In genomic region chr10:88938938-88939337, GRCh38 we compare ENCODE assay signal across 20 cellular contexts. TPM values are rescaled to one million over a fixed set of nuclear protein-coding genes. Genes with fewer than 3 reads are reported as not detected.
DNase-seq lines count a peak whose midpoint lies in the region; ATAC-seq and TF ChIP-seq lines count a peak whose summit lies in the region.
"Had no signal": no experiment of that assay in that cellular context is flagged by ENCODE, and none has a peak within 500 bp of the region (broad histone marks: within the 10 kb centered on the region; RNA-seq: fewer than 3 reads in every experiment).

No MANE protein-coding gene starts in this region.

- no peak for DNase-seq in activated naive CD8-positive, alpha-beta T cell treated with anti-CD3 and anti-CD28 coated beads, Interleukin-2, amount 10 ng/mL, durations not matched to agents 7 days and 5 days
- DNase-seq in activated naive CD8-positive, alpha-beta T cell treated with anti-CD3 and anti-CD28 coated beads for 36 hours: no peak
- DNase-seq in thoracic aorta (ENCODE audit: low spot score): no peak
- DNase-seq in aorta: no peak
- DNase-seq in activated CD4-positive, alpha-beta T cell treated with anti-CD3 and anti-CD28 coated beads for 36 hours: no peak
- DNase-seq in WERI-Rb-1: no peak
- DNase-seq: CD4-positive, alpha-beta memory T cell; DMS153; DMS79; GDM1; GOT3; H7; HFFc6 had no signal

- H3K4me3 Mint-ChIP-seq in activated naive CD8-positive, alpha-beta T cell treated with anti-CD3 and anti-CD28 coated beads, Interleukin-2, amount 10 ng/mL, durations not matched to agents 7 days and 5 days: no peak overlapping the region
- no peak overlapping the region for H3K4me3 Mint-ChIP-seq in activated naive CD8-positive, alpha-beta T cell treated with anti-CD3 and anti-CD28 coated beads for 36 hours
- H3K4me3 Mint-ChIP-seq in activated CD4-positive, alpha-beta T cell treated with anti-CD3 and anti-CD28 coated beads for 36 hours: no peak overlapping the region
- H3K4me3 Mint-ChIP-seq: CD14-positive monocyte; CD4-positive, alpha-beta memory T cell; HFFc6 had no signal

- CTCF ChIA-PET in activated CD4-positive, alpha-beta T cell treated with anti-CD3 and anti-CD28 coated beads for 36 hours (lab: Charles Lee): interaction anchor here (1.1 to 10.0 kb wide), 3 partner anchors 92 to 279 kb away, joined by 6 to 76 read pairs (median 9); no protein-coding TSS in a partner anchor

- no peaks in the 10 kb centered on the region for H3K9me3 Mint-ChIP-seq in activated naive CD8-positive, alpha-beta T cell treated with anti-CD3 and anti-CD28 coated beads, Interleukin-2, amount 10 ng/mL, durations not matched to agents 7 days and 5 days
- H3K9me3 Mint-ChIP-seq in activated naive CD8-positive, alpha-beta T cell treated with anti-CD3 and anti-CD28 coated beads for 36 hours: no peaks in the 10 kb centered on the region
- H3K9me3 Mint-ChIP-seq in activated CD4-positive, alpha-beta T cell treated with anti-CD3 and anti-CD28 coated beads for 36 hours (ENCODE audit: low read depth): no peaks in the 10 kb centered on the region
- H3K9me3 Mint-ChIP-seq: CD4-positive, alpha-beta memory T cell; HFFc6 had no signal

- peaks cover 15% of the 10 kb centered on the region for H3K36me3 Mint-ChIP-seq in activated naive CD8-positive, alpha-beta T cell treated with anti-CD3 and anti-CD28 coated beads, Interleukin-2, amount 10 ng/mL, durations not matched to agents 7 days and 5 days
- H3K36me3 Mint-ChIP-seq in activated naive CD8-positive, alpha-beta T cell treated with anti-CD3 and anti-CD28 coated beads for 36 hours: peaks cover 7% of the 10 kb centered on the region
- H3K36me3 Mint-ChIP-seq in activated CD4-positive, alpha-beta T cell treated with anti-CD3 and anti-CD28 coated beads for 36 hours (ENCODE audit: low read depth): peaks cover 4% of the 10 kb centered on the region

- 82 to 83% methylated on average over 2 of the region's 2 CpGs for WGBS in aorta, 2 donors

- peaks cover 28% of the 10 kb centered on the region for H3K4me1 ChIP-seq in rectal smooth muscle tissue (ENCODE audit: control insufficient read depth, insufficient read depth, low read length)
- H3K4me1 ChIP-seq in thoracic aorta (ENCODE audit: control insufficient read depth in 1 of 2, low read depth in 2 of 2): peaks cover 5 to 70% of the 10 kb centered on the region in 2 donors
- no peaks in the 10 kb centered on the region for H3K4me1 ChIP-seq in aorta (ENCODE audit: control insufficient read depth in 1 of 2, insufficient read depth in 2 of 2, low read length in 2 of 2)

- H3K4me1 Mint-ChIP-seq in activated naive CD8-positive, alpha-beta T cell treated with anti-CD3 and anti-CD28 coated beads, Interleukin-2, amount 10 ng/mL, durations not matched to agents 7 days and 5 days: peaks cover 19% of the 10 kb centered on the region
- peaks cover 10% of the 10 kb centered on the region for H3K4me1 Mint-ChIP-seq in activated naive CD8-positive, alpha-beta T cell treated with anti-CD3 and anti-CD28 coated beads for 36 hours
- H3K4me1 Mint-ChIP-seq in activated CD4-positive, alpha-beta T cell treated with anti-CD3 and anti-CD28 coated beads for 36 hours: peaks cover 13% of the 10 kb centered on the region

- POLR2A ChIA-PET in activated naive CD8-positive, alpha-beta T cell treated with anti-CD3 and anti-CD28 coated beads, Interleukin-2, amount 10 ng/mL, durations not matched to agents 7 days and 5 days (lab: Charles Lee): no interaction called here
- POLR2A ChIA-PET in activated CD4-positive, alpha-beta T cell treated with anti-CD3 and anti-CD28 coated beads for 36 hours (lab: Charles Lee): no interaction called here

- intact Hi-C loops in aorta (cut with DNase I): loop anchor here in 1 of 2 donors (10.0 kb wide), 1 partner anchor 276 kb away; no protein-coding TSS in a partner anchor
- intact Hi-C loops in activated CD4-positive, alpha-beta T cell treated with anti-CD3 and anti-CD28 coated beads for 36 hours (cut with DNase I, micrococcal nuclease): loop anchor here in 1 of 2 experiments (10.0 kb wide), 1 partner anchor 374 kb away; no protein-coding TSS in a partner anchor

- no peak for ATAC-seq in activated naive CD8-positive, alpha-beta T cell treated with anti-CD3 and anti-CD28 coated beads, Interleukin-2, amount 10 ng/mL, durations not matched to agents 7 days and 5 days (ENCODE audit: low read depth)
- ATAC-seq in thoracic aorta (ENCODE audit: insufficient number of reproducible peaks, low FRiP score, low read depth) (no peak), aorta (ENCODE audit: low FRiP score) (no peak), HG02870 (IDR thresholded peaks at IDR 0.05; ENCODE audit: unreplicated experiment) (no peak)
- no peak for ATAC-seq in activated CD4-positive, alpha-beta T cell treated with anti-CD3 and anti-CD28 coated beads for 36 hours
- ATAC-seq: A549, HCT116 had no signal

- H3K27me3 Mint-ChIP-seq in activated naive CD8-positive, alpha-beta T cell treated with anti-CD3 and anti-CD28 coated beads, Interleukin-2, amount 10 ng/mL, durations not matched to agents 7 days and 5 days: no peaks in the 10 kb centered on the region
- H3K27me3 Mint-ChIP-seq in activated naive CD8-positive, alpha-beta T cell treated with anti-CD3 and anti-CD28 coated beads for 36 hours: no peaks in the 10 kb centered on the region
- no peaks in the 10 kb centered on the region for H3K27me3 Mint-ChIP-seq in activated CD4-positive, alpha-beta T cell treated with anti-CD3 and anti-CD28 coated beads for 36 hours
- H3K27me3 Mint-ChIP-seq: CD4-positive, alpha-beta memory T cell had no signal

- no peak overlapping the region for H3K9ac ChIP-seq in rectal smooth muscle tissue (ENCODE audit: low read length)
- H3K9ac ChIP-seq: BLaER1 had no signal

- peak overlapping the region; percentile 64 for H3K27ac ChIP-seq in rectal smooth muscle tissue (ENCODE audit: low read depth, low read length)
- peak overlapping the region; percentile 45 to 77 for H3K27ac ChIP-seq in thoracic aorta
- peak overlapping the region; percentile 16 to 50 for H3K27ac ChIP-seq in aorta (ENCODE audit: low read depth in 1 of 2, low read length in 2 of 2)
- H3K27ac ChIP-seq in WERI-Rb-1: no peak overlapping the region
- H3K27ac ChIP-seq: 22Rv1, A549, BLaER1 had no signal

- H3K27me3 ChIP-seq in rectal smooth muscle tissue (ENCODE audit: control insufficient read depth, insufficient read depth, low read length) (no peaks in the 10 kb centered on the region), thoracic aorta (replicated peaks; ENCODE audit: insufficient read depth) (no peaks in the 10 kb centered on the region), aorta (ENCODE audit: control insufficient read depth in 1 of 2, insufficient read depth in 2 of 2, low read length in 1 of 2) (no peaks in the 10 kb centered on the region), WERI-Rb-1 (ENCODE audit: insufficient read depth, low read depth, severe bottlenecking) (no peaks in the 10 kb centered on the region)
- H3K27me3 ChIP-seq: BLaER1 had no signal

- peaks cover 52% of the 10 kb centered on the region for H3K36me3 ChIP-seq in rectal smooth muscle tissue (ENCODE audit: control insufficient read depth, insufficient read depth, low read length)
- peaks cover 90% of the 10 kb centered on the region for H3K36me3 ChIP-seq in thoracic aorta
- H3K36me3 ChIP-seq in aorta (ENCODE audit: control insufficient read depth in 1 of 2, insufficient read depth in 2 of 2, low read length in 1 of 2): peaks cover 30 to 39% of the 10 kb centered on the region in 2 donors
- H3K36me3 ChIP-seq in WERI-Rb-1: no peaks in the 10 kb centered on the region
- H3K36me3 ChIP-seq: BLaER1 had no signal

- TF ChIP-seq CTCF in thoracic aorta (IDR thresholded peaks at IDR 0.05) (no peak), WERI-Rb-1 (IDR thresholded peaks at IDR 0.05; ENCODE audit: low read depth, low read length) (no peak)

- H3K9me3 ChIP-seq in thoracic aorta: no peaks in the 10 kb centered on the region
- H3K9me3 ChIP-seq in aorta (ENCODE audit: control insufficient read depth, low read length): no peaks in the 10 kb centered on the region
- H3K9me3 ChIP-seq in WERI-Rb-1 (ENCODE audit: severe bottlenecking): no peaks in the 10 kb centered on the region
- H3K9me3 ChIP-seq: A549, BLaER1 had no signal

- H3K4me3 ChIP-seq in rectal smooth muscle tissue (ENCODE audit: low read length): no peak overlapping the region
- H3K4me3 ChIP-seq in thoracic aorta: no peak overlapping the region
- no peak overlapping the region for H3K4me3 ChIP-seq in aorta (ENCODE audit: low read length in 2 of 2)
- H3K4me3 ChIP-seq in WERI-Rb-1 (ENCODE audit: low read depth, low read length): no peak overlapping the region
- H3K4me3 ChIP-seq: A549, BLaER1 had no signal

- peak overlapping the region; percentile 26 for H3K27ac Mint-ChIP-seq in activated naive CD8-positive, alpha-beta T cell treated with anti-CD3 and anti-CD28 coated beads, Interleukin-2, amount 10 ng/mL, durations not matched to agents 7 days and 5 days
- no peak overlapping the region for H3K27ac Mint-ChIP-seq in activated naive CD8-positive, alpha-beta T cell treated with anti-CD3 and anti-CD28 coated beads for 36 hours
- H3K27ac Mint-ChIP-seq in activated CD4-positive, alpha-beta T cell treated with anti-CD3 and anti-CD28 coated beads for 36 hours: no peak overlapping the region
- H3K27ac Mint-ChIP-seq: CD14-positive monocyte; CD4-positive, alpha-beta memory T cell had no signal

RNA-seq across cellular contexts. Expression of gene ACTA2, which starts 13.6 kb away (rescaled TPM):
- total RNA-seq in activated naive CD8-positive, alpha-beta T cell treated with anti-CD3 and anti-CD28 coated beads, Interleukin-2, amount 10 ng/mL, durations not matched to agents 7 days and 5 days: 10 to 100 TPM; 11.0 to 13.8 TPM
- total RNA-seq in activated naive CD8-positive, alpha-beta T cell treated with anti-CD3 and anti-CD28 coated beads for 36 hours: 1 to 10 TPM; 4.7 to 5.0 TPM
- total RNA-seq in thoracic aorta: over 10,000 TPM in 1 of 2 donors, 1,000 to 10,000 TPM in 1; 4,797 to 12,240 TPM
- total RNA-seq in aorta: 1,000 to 10,000 TPM; 3,684 to 9,611 TPM
- 1,000 to 10,000 TPM; 3,163 to 4,826 TPM for polyA plus RNA-seq in aorta
- total RNA-seq in activated CD4-positive, alpha-beta T cell treated with anti-CD3 and anti-CD28 coated beads for 36 hours: 10 to 100 TPM in 1 of 2 experiments, 1 to 10 TPM in 1; 8.5 to 10.2 TPM
- total RNA-seq: H7 had no signal

RNA-seq across cellular contexts. Expression of gene FAS, which starts 51.7 kb away (rescaled TPM):
- total RNA-seq in activated naive CD8-positive, alpha-beta T cell treated with anti-CD3 and anti-CD28 coated beads, Interleukin-2, amount 10 ng/mL, durations not matched to agents 7 days and 5 days: 10 to 100 TPM; 47.2 to 54.1 TPM
- total RNA-seq in activated naive CD8-positive, alpha-beta T cell treated with anti-CD3 and anti-CD28 coated beads for 36 hours: 10 to 100 TPM; 31.1 to 33.4 TPM
- total RNA-seq in thoracic aorta (10 to 100 TPM; 24.0 to 32.6 TPM), aorta (10 to 100 TPM; 27.4 to 28.5 TPM)
- polyA plus RNA-seq in aorta: 10 to 100 TPM in 1 of 2 donors, 1 to 10 TPM in 1; 9.5 to 28.5 TPM
- total RNA-seq in activated CD4-positive, alpha-beta T cell treated with anti-CD3 and anti-CD28 coated beads for 36 hours: 10 to 100 TPM; 34.1 to 34.9 TPM

RNA-seq across cellular contexts. Expression of gene STAMBPL1, which starts 58.9 kb away (rescaled TPM):
- 10 to 100 TPM; 48.3 to 54.0 TPM for total RNA-seq in activated naive CD8-positive, alpha-beta T cell treated with anti-CD3 and anti-CD28 coated beads, Interleukin-2, amount 10 ng/mL, durations not matched to agents 7 days and 5 days
- 10 to 100 TPM; 27.8 to 28.4 TPM for total RNA-seq in activated naive CD8-positive, alpha-beta T cell treated with anti-CD3 and anti-CD28 coated beads for 36 hours
- total RNA-seq in thoracic aorta: 10 to 100 TPM in 1 of 2 donors, 1 to 10 TPM in 1; 2.2 to 10.0 TPM
- 10 to 100 TPM in 1 of 2 donors, 1 to 10 TPM in 1; 3.5 to 12.0 TPM for total RNA-seq in aorta
- 1 to 10 TPM in 1 of 2 donors, under 1 TPM in 1; 0.63 to 2.3 TPM for polyA plus RNA-seq in aorta
- 10 to 100 TPM; 36.6 to 40.2 TPM for total RNA-seq in activated CD4-positive, alpha-beta T cell treated with anti-CD3 and anti-CD28 coated beads for 36 hours

Comparison
In these comparisons a context has a peak if more than half of its experiments do, and no peak if none do; other contexts are left out.
1. RNA of gene ACTA2, which starts 13.6 kb away (total RNA-seq): 4,797 to 12,240 TPM in thoracic aorta and 3,684 to 9,611 TPM in aorta; 11.0 to 13.8 TPM in activated naive CD8-positive, alpha-beta T cell treated with anti-CD3 and anti-CD28 coated beads, Interleukin-2, amount 10 ng/mL, durations not matched to agents 7 days and 5 days, 8.5 to 10.2 TPM in activated CD4-positive, alpha-beta T cell treated with anti-CD3 and anti-CD28 coated beads for 36 hours and 4.7 to 5.0 TPM in activated naive CD8-positive, alpha-beta T cell treated with anti-CD3 and anti-CD28 coated beads for 36 hours; every median in the first group is over 100 times any median in the second.